ENCODE assay signal across 21 cellular contexts in the genomic region with DNA sequence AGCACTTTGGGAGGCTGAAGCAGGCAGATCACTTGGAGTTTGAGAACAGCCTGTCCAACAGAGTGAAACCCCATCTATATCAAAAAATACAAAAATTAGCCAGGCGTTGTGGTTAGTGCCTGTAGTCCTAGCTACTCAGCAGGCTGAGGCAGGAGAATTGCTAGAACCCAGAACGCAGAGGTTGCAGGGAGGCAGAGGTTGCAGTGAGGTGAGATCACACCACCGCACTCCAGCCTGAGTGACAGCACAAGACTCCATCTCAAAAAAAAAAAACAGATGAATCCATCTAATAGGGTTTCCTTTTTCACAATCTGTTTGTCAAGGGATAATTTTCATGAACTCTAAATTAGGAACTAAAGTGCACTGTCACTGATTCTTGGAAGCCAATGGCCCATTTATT.
"Had no signal": no experiment of that assay in that cellular context is flagged by ENCODE, and none has a peak within 500 bp of the region (broad histone marks: within the 10 kb centered on the region; RNA-seq: fewer than 3 reads in every experiment).

No MANE protein-coding gene starts in this region.

- H3K9me3 ChIP-seq: esophagus muscularis mucosa, gastroesophageal sphincter, heart left ventricle, left lung, lower lobe of right lung had no signal

- H3K4me3 Mint-ChIP-seq: immature natural killer cell; mesothelial cell of epicardium; naive thymus-derived CD4-positive, alpha-beta T cell had no signal

- H3K27me3 Mint-ChIP-seq: naive thymus-derived CD4-positive, alpha-beta T cell had no signal

- H3K27ac Mint-ChIP-seq: immature natural killer cell; mesothelial cell of epicardium; naive thymus-derived CD4-positive, alpha-beta T cell had no signal

- DNase-seq: dermis blood vessel endothelial cell; dorsolateral prefrontal cortex; effector CD4-positive, alpha-beta T cell; effector memory CD4-positive, alpha-beta T cell; foreskin keratinocyte; heart left ventricle; hypothalamus; immature natural killer cell; islet precursor cell; kidney; kidney glomerular epithelial cell; left lung; left ventricle myocardium superior; lower lobe of right lung; mesenchymal stem cell; naive thymus-derived CD4-positive, alpha-beta T cell had no signal

- H3K36me3 ChIP-seq: gastroesophageal sphincter, left lung, lower lobe of right lung had no signal

- ATAC-seq: gastroesophageal sphincter; heart left ventricle; left lung; left ventricle myocardium superior; lower lobe of right lung; naive thymus-derived CD4-positive, alpha-beta T cell had no signal

- H3K4me3 ChIP-seq: coronary artery, dorsolateral prefrontal cortex, esophagus muscularis mucosa, gastroesophageal sphincter, heart left ventricle, hepatocyte, left lung, lower lobe of right lung had no signal

- H3K9me3 Mint-ChIP-seq: immature natural killer cell had no signal
